Comparison of ENCODE assay signal across 8 cellular contexts in the genomic region with DNA sequence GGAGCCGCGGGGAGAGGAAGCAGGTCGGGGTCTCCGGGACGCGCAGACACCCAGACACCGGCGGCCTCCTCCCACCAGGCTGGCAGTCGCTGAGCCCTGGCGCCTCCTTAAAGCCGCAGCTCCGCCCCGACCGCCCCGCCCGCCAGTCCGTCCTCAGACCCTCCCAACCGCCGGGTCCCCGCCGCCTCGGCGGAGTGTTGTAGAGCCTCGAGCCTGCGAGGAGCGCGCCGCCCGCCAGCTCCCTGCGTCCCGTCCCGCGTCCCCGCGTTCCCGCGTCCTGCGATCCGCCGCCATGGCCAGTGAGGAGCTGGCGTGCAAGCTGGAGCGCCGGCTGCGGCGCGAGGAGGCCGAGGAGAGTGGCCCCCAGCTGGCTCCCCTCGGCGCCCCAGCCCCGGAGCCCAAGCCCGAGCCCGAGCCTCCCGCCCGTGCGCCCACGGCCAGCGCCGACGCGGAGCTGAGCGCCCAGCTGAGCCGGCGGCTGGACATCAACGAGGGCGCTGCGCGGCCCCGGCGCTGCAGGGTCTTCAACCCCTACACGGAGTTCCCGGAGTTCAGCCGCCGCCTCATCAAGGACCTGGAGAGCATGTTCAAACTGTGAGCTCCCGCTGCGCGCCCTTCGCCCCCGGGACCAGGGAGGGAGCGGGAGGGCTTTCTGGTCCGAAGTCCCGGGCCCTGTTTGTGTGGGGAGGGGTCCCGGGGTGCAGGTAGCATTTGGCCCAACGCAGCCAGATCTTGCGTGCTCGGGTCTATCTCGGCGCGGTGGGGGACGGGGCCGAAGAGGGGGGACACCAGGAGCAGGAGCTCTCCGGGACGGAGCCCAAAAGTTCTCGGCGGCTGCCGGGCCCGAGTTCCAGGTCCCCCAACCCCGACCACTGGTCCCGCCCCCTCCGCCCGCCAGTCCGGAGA. TPM values are rescaled to one million over a fixed set of nuclear protein-coding genes. Genes with fewer than 3 reads are reported as not detected.
DNase-seq lines count a peak whose midpoint lies in the region; ATAC-seq, FAIRE-seq and TF ChIP-seq lines count a peak whose summit lies in the region.

A gene with protein sequence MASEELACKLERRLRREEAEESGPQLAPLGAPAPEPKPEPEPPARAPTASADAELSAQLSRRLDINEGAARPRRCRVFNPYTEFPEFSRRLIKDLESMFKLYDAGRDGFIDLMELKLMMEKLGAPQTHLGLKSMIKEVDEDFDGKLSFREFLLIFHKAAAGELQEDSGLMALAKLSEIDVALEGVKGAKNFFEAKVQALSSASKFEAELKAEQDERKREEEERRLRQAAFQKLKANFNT (plus strand): TSS at position 192 of the 906 bp plus-strand sequence. CDS start 101 bp downstream, at position 293.

- no peaks in the 10 kb centered on the region for H3K36me3 ChIP-seq in neuron (ENCODE audit: insufficient read depth, low read length)

- peak; percentile 45; the same call in 1 of the 2 replicates for TF ChIP-seq POLR2A in H54 (IDR thresholded peaks at IDR 0.05; ENCODE audit: low read depth, low read length)

- H3K27ac ChIP-seq in substantia nigra (ENCODE audit: low read depth, low read length, poor library complexity, severe bottlenecking): peak within 1 kb of the TSS; percentile 95

- no peaks in the 10 kb centered on the region for H3K9me3 ChIP-seq in neuron (ENCODE audit: low read length)

- FAIRE-seq in H54 (lab: Jason Lieb, UNC): no peak

- peak; percentile 81 for DNase-seq in 8988T
- peak; percentile 51 for DNase-seq in H54 (ENCODE audit: insufficient read length, low spot score)
- DNase-seq in RPMI7951 (ENCODE audit: low read depth): peak; percentile 70
- peak; percentile 67 for DNase-seq in glomerular visceral epithelial cell (ENCODE audit: extremely low spot score)
- peak in 47 of 49 donors; percentile 42 to 97 (median 83) for DNase-seq in substantia nigra (lab: John Stamatoyannopoulos, UW)

- ATAC-seq in HG02588 (IDR thresholded peaks at IDR 0.05; ENCODE audit: unreplicated experiment): no peak

- peak within 1 kb of the TSS; percentile 42 for H3K4me3 Mint-ChIP-seq in activated naive CD4-positive, alpha-beta T cell treated with anti-CD3 and anti-CD28 coated beads, Interleukin-2, amount 50 U/mL, for 24 hours

- peak within 1 kb of the TSS; percentile 65 for H3K4me3 ChIP-seq in neuron (ENCODE audit: low read length)

- H3K27ac Mint-ChIP-seq in activated naive CD4-positive, alpha-beta T cell treated with anti-CD3 and anti-CD28 coated beads, Interleukin-2, amount 50 U/mL, for 24 hours: no peak within 1 kb of the TSS

- peak within 1 kb of the TSS; percentile 98 for H2AFZ ChIP-seq in neuron (ENCODE audit: low read depth, low read length)

- H3K4me1 Mint-ChIP-seq in activated naive CD4-positive, alpha-beta T cell treated with anti-CD3 and anti-CD28 coated beads, Interleukin-2, amount 50 U/mL, for 24 hours: peaks cover 6% of the 10 kb centered on the region

- H3K27me3 ChIP-seq in neuron (ENCODE audit: insufficient read depth, low read length): peaks cover 14% of the 10 kb centered on the region

- peaks cover 21% of the 10 kb centered on the region for H3K27me3 Mint-ChIP-seq in activated naive CD4-positive, alpha-beta T cell treated with anti-CD3 and anti-CD28 coated beads, Interleukin-2, amount 50 U/mL, for 24 hours

- no peaks in the 10 kb centered on the region for H3K36me3 Mint-ChIP-seq in activated naive CD4-positive, alpha-beta T cell treated with anti-CD3 and anti-CD28 coated beads, Interleukin-2, amount 50 U/mL, for 24 hours

- H3K4me1 ChIP-seq in neuron (ENCODE audit: insufficient read depth, low read length): peaks cover 3% of the 10 kb centered on the region

- H3K9me3 Mint-ChIP-seq in activated naive CD4-positive, alpha-beta T cell treated with anti-CD3 and anti-CD28 coated beads, Interleukin-2, amount 50 U/mL, for 24 hours: no peaks in the 10 kb centered on the region

RNA-seq across cellular contexts. Expression of the gene that starts here (rescaled TPM):
- 1.2 and 1.7 TPM in 2 replicates for total RNA-seq in RPMI7951 (2014; rRNA removed; shearing (Covaris generic))
